1 cellular context compared by ENCODE assay signal in the genomic region with DNA sequence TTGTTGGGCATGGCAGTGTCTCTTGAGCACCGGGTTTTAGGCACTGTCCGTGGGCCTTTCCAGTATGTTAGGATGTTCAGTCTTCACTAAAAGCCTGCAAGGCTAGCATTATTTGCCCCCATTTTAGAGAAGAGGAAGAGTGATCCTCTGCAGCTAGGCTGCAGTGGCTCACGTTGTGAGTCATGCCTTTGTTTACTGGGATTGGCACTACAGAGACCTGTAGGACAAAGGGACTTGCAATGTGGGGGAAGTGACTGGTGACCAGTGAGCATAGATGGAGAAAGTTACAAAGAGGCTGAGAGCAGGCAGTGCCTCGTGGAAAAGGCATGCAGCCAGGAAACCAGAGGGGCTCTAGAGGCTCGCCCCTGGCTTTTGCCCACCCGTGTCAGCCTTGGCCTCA.
TF ChIP-seq lines count a peak whose summit lies in the region.

No MANE protein-coding gene starts in this region.

TF ChIP-seq in HepG2, 621 proteins besides CTCF, POLR2A, EP300 and RAD21:
- no peak for TF ChIP-seq RBAK (CRISPR knock-in tag; IDR thresholded peaks at IDR 0.05)
- peak; percentile 51 for TF ChIP-seq FOSL2 (CRISPR knock-in tag; IDR thresholded peaks at IDR 0.05)
- TF ChIP-seq, protein P1, sequence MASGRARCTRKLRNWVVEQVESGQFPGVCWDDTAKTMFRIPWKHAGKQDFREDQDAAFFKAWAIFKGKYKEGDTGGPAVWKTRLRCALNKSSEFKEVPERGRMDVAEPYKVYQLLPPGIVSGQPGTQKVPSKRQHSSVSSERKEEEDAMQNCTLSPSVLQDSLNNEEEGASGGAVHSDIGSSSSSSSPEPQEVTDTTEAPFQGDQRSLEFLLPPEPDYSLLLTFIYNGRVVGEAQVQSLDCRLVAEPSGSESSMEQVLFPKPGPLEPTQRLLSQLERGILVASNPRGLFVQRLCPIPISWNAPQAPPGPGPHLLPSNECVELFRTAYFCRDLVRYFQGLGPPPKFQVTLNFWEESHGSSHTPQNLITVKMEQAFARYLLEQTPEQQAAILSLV (CRISPR knock-in tag; IDR thresholded peaks at IDR 0.05; ENCODE audit: borderline replicate concordance): no peak
- no peak for TF ChIP-seq LCORL (IDR thresholded peaks at IDR 0.05)
- TF ChIP-seq LCORL (CRISPR knock-in tag; IDR thresholded peaks at IDR 0.05): no peak
- no peak for TF ChIP-seq REXO4 (CRISPR knock-in tag; IDR thresholded peaks at IDR 0.05; ENCODE audit: borderline replicate concordance)
- no peak for TF ChIP-seq TBX2 (CRISPR knock-in tag; IDR thresholded peaks at IDR 0.05; ENCODE audit: borderline replicate concordance)
- 0 out of 2 replicates have a peak, but pooled peaks have one; percentile 33 for TF ChIP-seq ZNF629 (CRISPR knock-in tag; conservative IDR thresholded peaks at IDR 0.05)
- no peak for TF ChIP-seq PCBP1 (IDR thresholded peaks at IDR 0.05; ENCODE audit: borderline replicate concordance, low read depth, low read length)
- no peak for TF ChIP-seq ZNF101 (CRISPR knock-in tag; IDR thresholded peaks at IDR 0.05; ENCODE audit: borderline replicate concordance, low read depth)
- no peak for TF ChIP-seq SRSF4 (IDR thresholded peaks at IDR 0.05; ENCODE audit: low read depth, low read length, poor library complexity, severe bottlenecking)
- TF ChIP-seq HNRNPK (IDR thresholded peaks at IDR 0.05; ENCODE audit: low read depth, low read length, poor library complexity, severe bottlenecking): no peak
- TF ChIP-seq ZNF773 (CRISPR knock-in tag; IDR thresholded peaks at IDR 0.05; ENCODE audit: borderline replicate concordance): no peak
- TF ChIP-seq RBFOX2 (IDR thresholded peaks at IDR 0.05; ENCODE audit: low read depth, low read length): no peak
- no peak for TF ChIP-seq NCOA1 (CRISPR knock-in tag; IDR thresholded peaks at IDR 0.05)
